ENCODE assay signal across 9 cellular contexts in genomic region chr9:137305060-137305787, GRCh38. TPM values are rescaled to one million over a fixed set of nuclear protein-coding genes. Genes with fewer than 3 reads are reported as not detected.
DNase-seq lines count a peak whose midpoint lies in the region; ATAC-seq and FAIRE-seq lines count a peak whose summit lies in the region.
"Had no signal": no experiment of that assay in that cellular context is flagged by ENCODE, and none has a peak within 500 bp of the region (broad histone marks: within the 10 kb centered on the region; RNA-seq: fewer than 3 reads in every experiment).

No MANE protein-coding gene starts in this region.

- FAIRE-seq in G401.6 (lab: Jason Lieb, UNC) = peak; percentile 83

- peak overlapping the region; percentile 19 to 93 (median 79) for H3K27ac ChIP-seq in skin epidermis
- H3K27ac ChIP-seq: HL-60 had no signal

- DNase-seq in NCI-H524 (lab: John Stamatoyannopoulos, UW) (peak; percentile 73 to 83), left cardiac atrium (peak; percentile 79)
- peak; percentile 66 for DNase-seq in activated naive CD4-positive, alpha-beta T cell treated with Interleukin-2 at 50 U/mL for 16 hours

- intact Hi-C loops in left cardiac atrium (cut with DNase I) = loop anchor here in 1 of 2 donors (10.0 kb wide), 2 partner anchors 100 to 220 kb away; no protein-coding TSS in a partner anchor

- ATAC-seq in left cardiac atrium (peak; percentile 20 to 44), GM18873 (IDR thresholded peaks at IDR 0.05; ENCODE audit: low FRiP score, unreplicated experiment) (no peak), GM19467 (IDR thresholded peaks at IDR 0.05; ENCODE audit: unreplicated experiment) (no peak), HG02884 (IDR thresholded peaks at IDR 0.05; ENCODE audit: unreplicated experiment) (no peak)

- H3K4me3 ChIP-seq in skin epidermis = peak overlapping the region in 4 of 7 experiments; percentile 2 to 18 (median 11)

RNA-seq across cellular contexts. Expression of gene NRARP, which starts 3.2 kb away (rescaled TPM):
- total RNA-seq in left cardiac atrium = 10 to 100 TPM in 1 of 2 donors, 1 to 10 TPM in 1; 4.9 to 11.5 TPM

RNA-seq across cellular contexts. Expression of gene TOR4A, which starts 27.7 kb away (rescaled TPM):
- 1 to 10 TPM; 6.2 to 9.4 TPM for total RNA-seq in left cardiac atrium

RNA-seq across cellular contexts. Expression of gene NELFB, which starts 50.1 kb away (rescaled TPM):
- 10 to 100 TPM; 35.1 to 38.1 TPM for total RNA-seq in left cardiac atrium

RNA-seq across cellular contexts. Expression of gene STPG3, which starts 54.1 kb away (rescaled TPM):
- total RNA-seq in left cardiac atrium = under 1 TPM in 1 of 2 donors, not detected in 1; 0.59 TPM

Comparison
In these comparisons a context has a peak if more than half of its experiments do, and no peak if none do; other contexts are left out.
1. ATAC-seq: peak in left cardiac atrium (2 of 2); none in GM18873 (single experiment), GM19467 (single experiment) and HG02884 (single experiment).
2. Peak in every context shown above with its lines, with median percentiles within 50 percentile points of each other: DNase-seq.